In the genomic region with DNA sequence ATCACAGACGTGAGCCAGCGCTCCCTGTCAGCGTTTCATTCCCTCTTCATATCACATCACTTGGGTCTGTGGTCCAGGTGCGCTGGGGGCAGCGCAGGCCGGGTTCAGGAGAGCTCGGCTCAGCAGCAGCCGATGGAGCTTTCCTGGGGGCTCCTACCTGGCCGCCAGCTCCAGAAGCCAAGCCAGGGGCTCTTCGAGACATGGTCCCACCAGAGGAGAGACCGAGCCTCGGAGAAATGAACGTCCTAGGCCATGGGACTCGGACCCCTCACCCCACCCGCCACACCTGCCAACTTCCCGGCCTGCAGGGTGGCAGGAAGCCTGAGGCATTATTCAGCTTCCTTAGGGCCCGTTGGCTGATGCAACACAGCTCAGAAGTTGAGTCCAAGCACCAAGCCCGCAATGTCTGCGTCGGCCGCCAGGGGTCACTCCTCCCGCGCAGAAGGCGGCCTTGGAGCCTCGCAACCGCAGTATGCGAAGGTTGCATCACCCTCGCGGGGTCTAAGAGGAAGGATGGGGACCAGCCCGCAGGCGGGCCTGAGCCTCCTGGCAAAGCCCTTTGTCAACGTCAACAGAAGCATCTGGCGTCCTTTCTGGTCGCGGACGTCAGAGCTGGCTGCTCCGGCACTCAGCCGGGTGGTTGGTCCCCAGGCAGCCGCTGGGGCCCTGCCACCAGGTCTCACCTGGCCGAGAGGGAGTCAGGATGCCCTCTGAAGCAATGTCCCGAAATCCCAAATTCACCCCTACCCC, we compare ENCODE assay signal across 8 cellular contexts. TPM values are rescaled to one million over a fixed set of nuclear protein-coding genes. Genes with fewer than 3 reads are reported as not detected.
A peak's percentile ranks its signal among the peaks of the same experiment; 100 is the strongest.
DNase-seq lines count a peak whose midpoint lies in the region; ATAC-seq and TF ChIP-seq lines count a peak whose summit lies in the region.

No MANE protein-coding gene starts in this region.

- H3K27ac Mint-ChIP-seq in activated naive CD8-positive, alpha-beta T cell, result peak overlapping the region; percentile 94

- intact Hi-C loops in Right ventricle myocardium inferior (cut with DNase I), result loop anchor here (1.0 to 5.0 kb wide), 2 partner anchors 73 to 92 kb away; no protein-coding TSS in a partner anchor
- intact Hi-C loops in upper lobe of right lung (cut with DNase I), result loop anchor here (5.0 kb wide), 1 partner anchor 93 kb away; no protein-coding TSS in a partner anchor

- H3K4me3 Mint-ChIP-seq in activated naive CD8-positive, alpha-beta T cell, result peak overlapping the region; percentile 59

- no peaks in the 10 kb centered on the region for H3K27me3 ChIP-seq in trophoblast cell (ENCODE audit: insufficient read depth, low read length)
- H3K27me3 ChIP-seq in upper lobe of right lung, result no peaks in the 10 kb centered on the region

- TF ChIP-seq CTCF in GM10266 (IDR thresholded peaks at IDR 0.05; ENCODE audit: control insufficient read depth, insufficient read depth, low read depth, missing control alignments), result peak; percentile 97
- peak; percentile 98 for TF ChIP-seq CTCF in upper lobe of right lung (IDR thresholded peaks at IDR 0.05)

- H3K27ac ChIP-seq in trophoblast cell (ENCODE audit: low read depth, low read length) (peak overlapping the region; percentile 45), upper lobe of right lung (peak overlapping the region; percentile 47)

- H3K36me3 Mint-ChIP-seq in activated naive CD8-positive, alpha-beta T cell, result no peaks in the 10 kb centered on the region

- peak overlapping the region; percentile 99 for H2AK5ac ChIP-seq in trophoblast cell (ENCODE audit: low read length)

- peaks cover 15% of the 10 kb centered on the region for H3K79me1 ChIP-seq in trophoblast cell (ENCODE audit: low read length)

- no peaks in the 10 kb centered on the region for H3K36me3 ChIP-seq in trophoblast cell (ENCODE audit: control insufficient read depth in 1 of 2, insufficient read depth in 2 of 2, low read length in 2 of 2)
- H3K36me3 ChIP-seq in upper lobe of right lung, result no peaks in the 10 kb centered on the region

- H3K4me2 ChIP-seq in trophoblast cell (ENCODE audit: low read length), result peak overlapping the region; percentile 5

- H2BK12ac ChIP-seq in trophoblast cell (ENCODE audit: low read length), result peak overlapping the region; percentile 67

- H2AFZ ChIP-seq in trophoblast cell (ENCODE audit: insufficient read depth, low read length, poor library complexity), result peak overlapping the region; percentile 56

- H2BK5ac ChIP-seq in trophoblast cell (ENCODE audit: low read depth, low read length, poor library complexity), result peak overlapping the region; percentile 67

- H3K14ac ChIP-seq in trophoblast cell (ENCODE audit: low read length), result peak overlapping the region; percentile 88

- peak overlapping the region; percentile 87 for H4K8ac ChIP-seq in trophoblast cell (ENCODE audit: low read depth, low read length)

- H3K9ac ChIP-seq in trophoblast cell (ENCODE audit: low read length), result no peak overlapping the region

- no CpG with 5 or more reads among the region's 41 CpGs for WGBS in trophoblast cell (ENCODE audit: extremely low coverage, insufficient coverage, insufficient read length)

- peak overlapping the region; percentile 28 for H3K4ac ChIP-seq in trophoblast cell (ENCODE audit: low read depth, low read length)

- peak overlapping the region; percentile 98 for H4K91ac ChIP-seq in trophoblast cell (ENCODE audit: low read depth, low read length)

- DNase-seq in GM10266 (ENCODE audit: extremely low spot score) (peak; percentile 74), NCI-H1092 (lab: John Stamatoyannopoulos, UW) (peak; percentile 87), SKM-1 treated with dmso at 0.1 percent for 144 hours (lab: John Stamatoyannopoulos, UW; ENCODE audit: unreplicated experiment) (peak; percentile 96), Right ventricle myocardium inferior (ENCODE audit: missing footprints) (peak; percentile 96), trophoblast cell (peak; percentile 90 to 96), upper lobe of right lung (peak; percentile 96)

- H3K23ac ChIP-seq in trophoblast cell (ENCODE audit: low read length), result no peak overlapping the region

- no peaks in the 10 kb centered on the region for H3K9me3 Mint-ChIP-seq in activated naive CD8-positive, alpha-beta T cell (ENCODE audit: low read depth)

- H4K12ac ChIP-seq in trophoblast cell (ENCODE audit: low read depth, low read length), result peak overlapping the region; percentile 46

- no peaks in the 10 kb centered on the region for H3K9me3 ChIP-seq in trophoblast cell (ENCODE audit: insufficient read depth, low read depth, low read length)
- H3K9me3 ChIP-seq in upper lobe of right lung, result no peaks in the 10 kb centered on the region

- no peaks in the 10 kb centered on the region for H3K27me3 Mint-ChIP-seq in activated naive CD8-positive, alpha-beta T cell

- ATAC-seq in HG02588 (IDR thresholded peaks at IDR 0.05; ENCODE audit: unreplicated experiment) (peak; percentile 52), Right ventricle myocardium inferior (peak; percentile 94), upper lobe of right lung (peak; percentile 96)

- H3K18ac ChIP-seq in trophoblast cell (ENCODE audit: low read length), result peak overlapping the region; percentile 93

- H2BK120ac ChIP-seq in trophoblast cell (ENCODE audit: insufficient read depth, low read length, poor library complexity), result peak overlapping the region; percentile 97

- H3K4me1 Mint-ChIP-seq in activated naive CD8-positive, alpha-beta T cell (ENCODE audit: low read depth), result peaks cover 40% of the 10 kb centered on the region

- H3K4me1 ChIP-seq in trophoblast cell (ENCODE audit: control insufficient read depth in 1 of 2, insufficient read depth in 2 of 2, low read length in 2 of 2) (peaks cover 11% of the 10 kb centered on the region in 2 experiments), upper lobe of right lung (peaks cover 22% of the 10 kb centered on the region)

- no peak overlapping the region for H3K4me3 ChIP-seq in trophoblast cell (ENCODE audit: low read depth, low read length)
- no peak overlapping the region for H3K4me3 ChIP-seq in upper lobe of right lung

- H3K79me2 ChIP-seq in trophoblast cell (ENCODE audit: control insufficient read depth, insufficient read depth, low read length, poor library complexity), result peaks cover 3% of the 10 kb centered on the region

RNA-seq across cellular contexts. Expression of gene KLHDC4, which starts 13.2 kb away (rescaled TPM):
- total RNA-seq in Right ventricle myocardium inferior (10.0 TPM), upper lobe of right lung (38.8 TPM)
- 12.8 and 14.2 TPM in 2 replicates for polyA plus RNA-seq in trophoblast cell (2013)
